In genomic region chr3:133277813-133278212, GRCh38 we compare ENCODE assay signal across 1 cellular context.
TF ChIP-seq lines count a peak whose summit lies in the region.

No MANE protein-coding gene starts in this region.

TF ChIP-seq in IMR-90, 13 proteins besides CTCF, POLR2A, EP300 and RAD21 (continued from another document):
- TF ChIP-seq MAFK (IDR thresholded peaks at IDR 0.05; ENCODE audit: low read depth, low read length) (no peak), MXI1 (IDR thresholded peaks at IDR 0.05; ENCODE audit: borderline replicate concordance, low read depth, low read length) (no peak), RFX5 (IDR thresholded peaks at IDR 0.05; ENCODE audit: low read depth, low read length) (no peak), CHD1 (IDR thresholded peaks at IDR 0.05; ENCODE audit: low read depth, low read length) (no peak)
